Comparison of ENCODE assay signal across 10 cellular contexts in the genomic region with DNA sequence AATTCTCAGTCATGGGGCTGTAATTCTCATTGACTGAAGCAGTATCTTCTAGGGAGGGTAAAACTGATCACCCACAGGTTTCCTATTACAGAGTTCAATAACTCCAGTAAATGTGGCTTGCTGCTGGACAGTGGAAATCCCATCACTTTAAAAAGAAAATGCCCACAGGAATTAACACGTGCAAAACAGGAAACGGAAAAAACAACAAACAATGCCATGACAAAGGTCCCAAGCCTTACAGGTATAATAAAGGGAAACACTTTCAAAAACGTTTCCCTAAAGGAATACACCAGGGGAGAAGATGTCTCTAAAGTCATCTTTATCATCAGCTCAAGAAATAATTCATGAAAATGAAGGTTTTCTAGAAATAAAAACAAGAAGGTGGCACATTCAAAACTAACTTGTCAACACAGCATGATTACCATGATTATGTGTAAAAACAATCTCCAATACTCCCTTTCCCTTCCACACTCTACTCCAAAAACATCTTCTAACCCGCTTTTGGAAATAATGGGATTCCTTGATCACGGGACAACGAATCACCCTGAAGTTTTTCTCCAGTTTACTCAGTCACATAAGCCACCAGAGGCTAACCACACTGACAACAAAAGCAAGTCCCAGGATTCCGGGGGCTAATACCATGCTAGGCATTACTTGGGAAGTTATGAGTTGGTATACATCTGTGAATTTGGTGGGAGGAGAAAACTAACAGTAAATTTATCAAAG.
DNase-seq lines count a peak whose midpoint lies in the region; ATAC-seq, FAIRE-seq and TF ChIP-seq lines count a peak whose summit lies in the region.
"Had no signal": no experiment of that assay in that cellular context is flagged by ENCODE, and none has a peak within 500 bp of the region (broad histone marks: within the 10 kb centered on the region; RNA-seq: fewer than 3 reads in every experiment).

No MANE protein-coding gene starts in this region.

- H3K27ac ChIP-seq in heart left ventricle = peak overlapping the region; percentile 33 to 91 (median 84)
- H3K27ac ChIP-seq in OCI-LY3 (ENCODE audit: low read length) = peak overlapping the region; percentile 71
- peak overlapping the region; percentile 41 for H3K27ac ChIP-seq in keratinocyte (ENCODE audit: control insufficient read depth, insufficient read depth, low read length)
- H3K27ac ChIP-seq in upper lobe of left lung = peak overlapping the region; percentile 71 to 80 (median 74)
- H3K27ac ChIP-seq: C4-2B had no signal

- H3K79me2 ChIP-seq in OCI-LY3 (ENCODE audit: low read length) (peaks cover 100% of the 10 kb centered on the region), keratinocyte (ENCODE audit: control insufficient read depth, insufficient read depth, low read length) (peaks cover 2% of the 10 kb centered on the region)

- WGBS in heart left ventricle, 4 donors = 33 to 43% (median 35%) methylated on average over 7 of the region's 7 CpGs
- 33 to 41% methylated on average over 7 of the region's 7 CpGs for WGBS in upper lobe of left lung, 2 donors

- H3K36me3 ChIP-seq in heart left ventricle (no peaks in the 10 kb centered on the region), OCI-LY3 (replicated peaks; ENCODE audit: low read depth, low read length) (peaks cover 8% of the 10 kb centered on the region), keratinocyte (ENCODE audit: control insufficient read depth in 2 of 2, extremely low read depth in 1 of 2, insufficient read depth in 2 of 2, low read length in 2 of 2) (no peaks in the 10 kb centered on the region), upper lobe of left lung (no peaks in the 10 kb centered on the region)

- no peak for TF ChIP-seq EP300 in upper lobe of left lung (IDR thresholded peaks at IDR 0.05)

- H4K20me1 ChIP-seq in OCI-LY3 (ENCODE audit: insufficient read depth, low read length) (peaks cover 98% of the 10 kb centered on the region), keratinocyte (ENCODE audit: control insufficient read depth, extremely low read depth, insufficient read depth, low read length) (no peaks in the 10 kb centered on the region)

- intact Hi-C loops in heart left ventricle (cut with DNase I) (loop anchor here (2.0 to 10.0 kb wide), 21 partner anchors 55 to 1157 kb away; partner anchors contain the start of gene TCF4 (in 8 of the 10)), Right ventricle myocardium inferior (cut with DNase I) (loop anchor here (5.0 to 10.0 kb wide), 6 partner anchors 57 to 1157 kb away; no protein-coding TSS in a partner anchor)

- FAIRE-seq in keratinocyte (lab: Jason Lieb, UNC) = no peak

- TF ChIP-seq CTCF in heart left ventricle (IDR thresholded peaks at IDR 0.05) (no peak), OCI-LY3 (IDR thresholded peaks at IDR 0.05; ENCODE audit: low read depth, low read length) (no peak), keratinocyte (optimal IDR thresholded peaks at IDR 0.05 in 1 of 3, IDR thresholded peaks at IDR 0.05 in 1 of 3, conservative IDR thresholded peaks at IDR 0.05 in 1 of 3; ENCODE audit: extremely low read depth in 1 of 3, insufficient read depth in 2 of 3, low read length in 3 of 3) (no peak), upper lobe of left lung (IDR thresholded peaks at IDR 0.05) (no peak)

- no peaks in the 10 kb centered on the region for H3K27me3 ChIP-seq in heart left ventricle
- no peaks in the 10 kb centered on the region for H3K27me3 ChIP-seq in OCI-LY3 (ENCODE audit: low read depth, low read length)
- no peaks in the 10 kb centered on the region for H3K27me3 ChIP-seq in keratinocyte (ENCODE audit: control insufficient read depth, extremely low read depth, insufficient read depth, low read length)
- H3K27me3 ChIP-seq in upper lobe of left lung = no peaks in the 10 kb centered on the region

- dilution Hi-C loops in keratinocyte (cut with MboI; ENCODE audit: extremely low pct_ligation_motif_present, low sequenced_read_pairs) = no loop called here

- H3K4me1 ChIP-seq in heart left ventricle (peaks cover 0 to 55% (median 24%) of the 10 kb centered on the region in 12 donors), OCI-LY3 (ENCODE audit: low read length) (peaks cover 99% of the 10 kb centered on the region), keratinocyte (ENCODE audit: control insufficient read depth, extremely low read depth, insufficient read depth, low read length) (peaks cover 18% of the 10 kb centered on the region), upper lobe of left lung (peaks cover 0 to 34% (median 10%) of the 10 kb centered on the region in 4 donors)

- DNase-seq in heart left ventricle = no peak
- DNase-seq in Right ventricle myocardium inferior (ENCODE audit: missing footprints) = no peak
- no peak for DNase-seq in keratinocyte (ENCODE audit: low read depth, low spot score)
- DNase-seq in upper lobe of left lung = no peak
- DNase-seq in HT-29 (ENCODE audit: low spot score) = no peak
- no peak for DNase-seq in NCI-H2029 (lab: John Stamatoyannopoulos, UW)
- no peak for DNase-seq in NCI-H524 treated with DMSO at 0.1 percent for 48 hours (lab: John Stamatoyannopoulos, UW)
- DNase-seq: NCI-H1105 treated with DMSO at 0.1 percent for 48 hours had no signal

- H3K9ac ChIP-seq in OCI-LY3 (ENCODE audit: low read length) (peak overlapping the region; percentile 40), keratinocyte (ENCODE audit: control insufficient read depth, extremely low read depth, insufficient read depth, low read length) (peak overlapping the region; percentile 40)

- H2AFZ ChIP-seq in OCI-LY3 (ENCODE audit: low read depth, low read length) = no peak overlapping the region
- peak overlapping the region; percentile 88 for H2AFZ ChIP-seq in keratinocyte (ENCODE audit: control insufficient read depth, low read length)

- ATAC-seq in heart left ventricle (peak in 1 of 4 donors; percentile 17), Right ventricle myocardium inferior (no peak), upper lobe of left lung (ENCODE audit: low FRiP score in 2 of 2) (no peak)

- H3K4me3 ChIP-seq in heart left ventricle = peak overlapping the region in 10 of 12 donors; percentile 9 to 56 (median 44)
- peak overlapping the region; percentile 73 for H3K4me3 ChIP-seq in OCI-LY3 (ENCODE audit: low read length)
- H3K4me3 ChIP-seq in keratinocyte (ENCODE audit: control insufficient read depth in 2 of 3, extremely low read depth in 1 of 3, insufficient read depth in 2 of 3, low read depth in 1 of 3, low read length in 3 of 3) = peak overlapping the region; percentile 2 to 69 (median 63)
- peak overlapping the region in 2 of 4 donors; percentile 21 to 23 for H3K4me3 ChIP-seq in upper lobe of left lung

- H3K4me2 ChIP-seq in OCI-LY3 (ENCODE audit: low read length) = peak overlapping the region; percentile 91
- peak overlapping the region; percentile 99 for H3K4me2 ChIP-seq in keratinocyte (ENCODE audit: control insufficient read depth, extremely low read depth, insufficient read depth, low read depth, low read length)

- TF ChIP-seq POLR2A in heart left ventricle (IDR thresholded peaks at IDR 0.05) (no peak), upper lobe of left lung (IDR thresholded peaks at IDR 0.05) (no peak)

- no peaks in the 10 kb centered on the region for H3K9me3 ChIP-seq in heart left ventricle
- no peaks in the 10 kb centered on the region for H3K9me3 ChIP-seq in OCI-LY3 (ENCODE audit: insufficient read depth, low read length)
- H3K9me3 ChIP-seq in keratinocyte (ENCODE audit: control insufficient read depth, low read depth, low read length) = no peaks in the 10 kb centered on the region
- no peaks in the 10 kb centered on the region for H3K9me3 ChIP-seq in upper lobe of left lung

- H3K9me1 ChIP-seq in keratinocyte (ENCODE audit: control insufficient read depth, extremely low read depth, insufficient read depth, low read length) = no peaks in the 10 kb centered on the region
